In the genomic region with DNA sequence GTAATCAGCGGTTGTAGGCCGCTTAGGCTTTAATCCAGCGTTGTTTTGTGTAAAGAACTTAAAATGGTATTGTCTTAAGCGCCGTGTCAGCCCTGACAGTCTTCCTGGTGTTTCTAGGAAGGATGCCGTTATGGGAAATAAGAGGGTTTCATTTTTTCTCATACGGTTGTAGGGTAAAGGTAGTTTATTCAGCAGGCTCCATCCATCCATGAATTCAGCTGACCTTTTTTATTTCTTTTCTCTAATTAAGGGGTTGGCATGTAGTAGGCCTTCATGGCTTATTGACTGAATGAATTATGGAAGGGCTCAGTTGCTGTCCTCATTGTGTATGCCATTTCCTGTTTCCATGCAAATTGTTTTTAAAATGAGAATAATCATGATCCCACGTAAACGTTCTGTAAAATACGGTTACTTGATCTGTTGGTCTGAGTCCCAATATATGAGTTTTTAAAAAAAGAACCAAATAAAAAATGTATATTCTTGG, we compare ENCODE assay signal across 8 cellular contexts. TPM values are rescaled to one million over a fixed set of nuclear protein-coding genes. Genes with fewer than 3 reads are reported as not detected.
DNase-seq lines count a peak whose midpoint lies in the region; ATAC-seq and TF ChIP-seq lines count a peak whose summit lies in the region.

No MANE protein-coding gene starts in this region.

- 0 out of 2 replicates have a peak, but pooled peaks cover 3% of the 10 kb centered on the region for H3K4me1 ChIP-seq in GM23338 (ENCODE audit: insufficient read depth)
- peaks cover 6 to 12% (median 12%) of the 10 kb centered on the region in 3 donors for H3K4me1 ChIP-seq in skeletal muscle tissue (ENCODE audit: control insufficient read depth in 3 of 3, insufficient read depth in 3 of 3, low read length in 3 of 3)

- peaks cover 27% of the 10 kb centered on the region for H3K36me3 ChIP-seq in GM23338 (ENCODE audit: insufficient read depth)
- peaks cover 15 to 21% (median 19%) of the 10 kb centered on the region in 3 donors for H3K36me3 ChIP-seq in skeletal muscle tissue (ENCODE audit: control insufficient read depth in 3 of 3, insufficient read depth in 3 of 3, low read length in 3 of 3)

- peaks cover 55% of the 10 kb centered on the region for H3K79me2 ChIP-seq in GM23338 (replicated peaks; ENCODE audit: insufficient read depth)

- TF ChIP-seq CTCF in C4-2B (conservative IDR thresholded peaks at IDR 0.05) (no peak), GM23338 (conservative IDR thresholded peaks at IDR 0.05; ENCODE audit: low read depth in 2 of 2) (no peak), WTC11 (IDR thresholded peaks at IDR 0.05) (no peak)

- H3K4me1 Mint-ChIP-seq in GM23338 (peaks cover 17% of the 10 kb centered on the region), WTC11 (peaks cover 24% of the 10 kb centered on the region)

- H3K9me3 Mint-ChIP-seq in GM23338 (peaks cover 6% of the 10 kb centered on the region; the same call in 2 of the 3 replicates), WTC11 (peaks cover 15% of the 10 kb centered on the region)

- H3K27ac Mint-ChIP-seq in GM23338 (peak overlapping the region; percentile 100), WTC11 (peak overlapping the region; percentile 100)

- peak overlapping the region; percentile 95 for H3K4me3 ChIP-seq in GM23338
- peak overlapping the region; percentile 100 for H3K4me3 ChIP-seq in skeletal muscle tissue (ENCODE audit: low read length in 3 of 3)

- H2AFZ ChIP-seq in GM23338, result 0 out of 2 replicates have a peak overlapping the region, but pooled peaks have one; percentile 21

- peak overlapping the region; percentile 99 to 100 (median 99) for H3K9ac ChIP-seq in skeletal muscle tissue (ENCODE audit: low read depth in 1 of 3, low read length in 3 of 3)

- H3K4me3 Mint-ChIP-seq in GM23338 (peak overlapping the region; percentile 100), WTC11 (peak overlapping the region; percentile 100)

- POLR2A ChIA-PET in WTC11 (lab: Charles Lee), result interaction anchor here (0.6 kb wide), 1 partner anchor 8 kb away, joined by 4 read pairs; no protein-coding TSS in a partner anchor

- H3F3A ChIP-seq in GM23338 (replicated peaks; ENCODE audit: low read depth), result no peaks in the 10 kb centered on the region; the same call in 1 of the 2 replicates

- H3K27ac ChIP-seq in C4-2B, result peak overlapping the region; percentile 99
- H3K27ac ChIP-seq in GM23338 (ENCODE audit: low read depth), result peak overlapping the region; percentile 100
- peak overlapping the region; percentile 99 for H3K27ac ChIP-seq in skeletal muscle tissue (ENCODE audit: low read depth, low read length)

- H3K27me3 ChIP-seq in GM23338 (ENCODE audit: insufficient read depth), result no peaks in the 10 kb centered on the region
- no peaks in the 10 kb centered on the region for H3K27me3 ChIP-seq in skeletal muscle tissue (ENCODE audit: control insufficient read depth in 3 of 3, insufficient read depth in 3 of 3, low read length in 3 of 3)

- H3K9me3 ChIP-seq in skeletal muscle tissue (ENCODE audit: control insufficient read depth in 3 of 3, low read length in 3 of 3), result no peaks in the 10 kb centered on the region

- H3K36me3 Mint-ChIP-seq in GM23338 (ENCODE audit: low read depth) (peaks cover 49% of the 10 kb centered on the region), WTC11 (peaks cover 33% of the 10 kb centered on the region)

- no peaks in the 10 kb centered on the region for H3K9me2 ChIP-seq in GM23338 (ENCODE audit: insufficient read depth)

- H3K4me2 ChIP-seq in GM23338, result peak overlapping the region; percentile 79

- H3K27me3 Mint-ChIP-seq in GM23338 (ENCODE audit: insufficient read depth, low read depth, poor library complexity) (peaks cover 7% of the 10 kb centered on the region), WTC11 (ENCODE audit: low read depth) (no peaks in the 10 kb centered on the region)

- ATAC-seq in GM23338, result no peak
- ATAC-seq in WTC11, result no peak
- ATAC-seq in GM18498 (IDR thresholded peaks at IDR 0.05; ENCODE audit: unreplicated experiment), result no peak

- CTCF ChIA-PET in WTC11 (lab: Charles Lee), result no interaction called here

- DNase-seq in GM23338 (ENCODE audit: low spot score) (peak; percentile 5), WTC11 (ENCODE audit: low spot score) (no peak), hepatic stellate cell (ENCODE audit: low spot score) (peak; percentile 2), HCEC 1CT (no peak), DMS153 (lab: John Stamatoyannopoulos, UW) (no peak)

- H4K20me1 ChIP-seq in GM23338 (replicated peaks; ENCODE audit: insufficient read depth), result no peaks in the 10 kb centered on the region

TF ChIP-seq in GM23338, 12 proteins besides CTCF, POLR2A, EP300 and RAD21 (continues in another document):
- TF ChIP-seq, protein P1, sequence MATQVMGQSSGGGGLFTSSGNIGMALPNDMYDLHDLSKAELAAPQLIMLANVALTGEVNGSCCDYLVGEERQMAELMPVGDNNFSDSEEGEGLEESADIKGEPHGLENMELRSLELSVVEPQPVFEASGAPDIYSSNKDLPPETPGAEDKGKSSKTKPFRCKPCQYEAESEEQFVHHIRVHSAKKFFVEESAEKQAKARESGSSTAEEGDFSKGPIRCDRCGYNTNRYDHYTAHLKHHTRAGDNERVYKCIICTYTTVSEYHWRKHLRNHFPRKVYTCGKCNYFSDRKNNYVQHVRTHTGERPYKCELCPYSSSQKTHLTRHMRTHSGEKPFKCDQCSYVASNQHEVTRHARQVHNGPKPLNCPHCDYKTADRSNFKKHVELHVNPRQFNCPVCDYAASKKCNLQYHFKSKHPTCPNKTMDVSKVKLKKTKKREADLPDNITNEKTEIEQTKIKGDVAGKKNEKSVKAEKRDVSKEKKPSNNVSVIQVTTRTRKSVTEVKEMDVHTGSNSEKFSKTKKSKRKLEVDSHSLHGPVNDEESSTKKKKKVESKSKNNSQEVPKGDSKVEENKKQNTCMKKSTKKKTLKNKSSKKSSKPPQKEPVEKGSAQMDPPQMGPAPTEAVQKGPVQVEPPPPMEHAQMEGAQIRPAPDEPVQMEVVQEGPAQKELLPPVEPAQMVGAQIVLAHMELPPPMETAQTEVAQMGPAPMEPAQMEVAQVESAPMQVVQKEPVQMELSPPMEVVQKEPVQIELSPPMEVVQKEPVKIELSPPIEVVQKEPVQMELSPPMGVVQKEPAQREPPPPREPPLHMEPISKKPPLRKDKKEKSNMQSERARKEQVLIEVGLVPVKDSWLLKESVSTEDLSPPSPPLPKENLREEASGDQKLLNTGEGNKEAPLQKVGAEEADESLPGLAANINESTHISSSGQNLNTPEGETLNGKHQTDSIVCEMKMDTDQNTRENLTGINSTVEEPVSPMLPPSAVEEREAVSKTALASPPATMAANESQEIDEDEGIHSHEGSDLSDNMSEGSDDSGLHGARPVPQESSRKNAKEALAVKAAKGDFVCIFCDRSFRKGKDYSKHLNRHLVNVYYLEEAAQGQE (IDR thresholded peaks at IDR 0.05; ENCODE audit: unreplicated experiment), result no peak
- no peak for TF ChIP-seq STAT1 (IDR thresholded peaks at IDR 0.05; ENCODE audit: unreplicated experiment)
- no peak for TF ChIP-seq JUNB (IDR thresholded peaks at IDR 0.05; ENCODE audit: unreplicated experiment)

TF ChIP-seq in WTC11, 78 proteins besides CTCF, POLR2A, EP300 and RAD21:
- TF ChIP-seq FOXP1 (CRISPR knock-in tag; IDR thresholded peaks at IDR 0.05; ENCODE audit: borderline replicate concordance) (no peak), GTF2I (CRISPR knock-in tag; conservative IDR thresholded peaks at IDR 0.05) (no peak), OVOL2 (CRISPR knock-in tag; IDR thresholded peaks at IDR 0.05; ENCODE audit: borderline replicate concordance) (no peak)
- TF ChIP-seq, protein P2, sequence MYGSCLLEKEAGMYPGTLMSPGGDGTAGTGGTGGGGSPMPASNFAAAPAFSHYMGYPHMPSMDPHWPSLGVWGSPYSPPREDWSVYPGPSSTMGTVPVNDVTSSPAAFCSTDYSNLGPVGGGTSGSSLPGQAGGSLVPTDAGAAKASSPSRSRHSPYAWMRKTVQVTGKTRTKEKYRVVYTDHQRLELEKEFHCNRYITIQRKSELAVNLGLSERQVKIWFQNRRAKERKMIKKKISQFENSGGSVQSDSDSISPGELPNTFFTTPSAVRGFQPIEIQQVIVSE (CRISPR knock-in tag; IDR thresholded peaks at IDR 0.05; ENCODE audit: borderline replicate concordance), result no peak
- TF ChIP-seq, protein P3, sequence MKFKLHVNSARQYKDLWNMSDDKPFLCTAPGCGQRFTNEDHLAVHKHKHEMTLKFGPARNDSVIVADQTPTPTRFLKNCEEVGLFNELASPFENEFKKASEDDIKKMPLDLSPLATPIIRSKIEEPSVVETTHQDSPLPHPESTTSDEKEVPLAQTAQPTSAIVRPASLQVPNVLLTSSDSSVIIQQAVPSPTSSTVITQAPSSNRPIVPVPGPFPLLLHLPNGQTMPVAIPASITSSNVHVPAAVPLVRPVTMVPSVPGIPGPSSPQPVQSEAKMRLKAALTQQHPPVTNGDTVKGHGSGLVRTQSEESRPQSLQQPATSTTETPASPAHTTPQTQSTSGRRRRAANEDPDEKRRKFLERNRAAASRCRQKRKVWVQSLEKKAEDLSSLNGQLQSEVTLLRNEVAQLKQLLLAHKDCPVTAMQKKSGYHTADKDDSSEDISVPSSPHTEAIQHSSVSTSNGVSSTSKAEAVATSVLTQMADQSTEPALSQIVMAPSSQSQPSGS (CRISPR knock-in tag; IDR thresholded peaks at IDR 0.05; ENCODE audit: borderline replicate concordance, low read depth), result no peak

RNA-seq across cellular contexts. Expression of a gene that starts 0.7 kb away (rescaled TPM):
- 125 and 168 TPM in 2 replicates for total RNA-seq in GM23338 (2014; rRNA removed; shearing (Covaris generic))
- 166 and 190 TPM in 2 replicates for polyA plus RNA-seq in GM23338 (2016; fragmentation: Nextera tagmentation; extraction: Ambion mirVana)
- total RNA-seq in WTC11 (2021), result 135 to 146 TPM (median 146 TPM) in 3 replicates
- 102 TPM for total RNA-seq in skeletal muscle tissue

RNA-seq across cellular contexts. Expression of a gene that starts 51.5 kb away (rescaled TPM):
- total RNA-seq in GM23338 (2014; rRNA removed; shearing (Covaris generic)), result 44.6 and 53.3 TPM in 2 replicates
- 24.7 and 30.7 TPM in 2 replicates for polyA plus RNA-seq in GM23338 (2016; fragmentation: Nextera tagmentation; extraction: Ambion mirVana)
- total RNA-seq in WTC11 (2021) (33.1 to 38.7 TPM (median 36.9 TPM) in 3 replicates), skeletal muscle tissue (66.3 TPM)

Comparison
In these comparisons a context has a peak if more than half of its experiments do, and no peak if none do; other contexts are left out.
1. DNase-seq: peak in GM23338 (single experiment) and hepatic stellate cell (single experiment); none in WTC11 (single experiment), HCEC 1CT (single experiment) and DMS153 (single experiment).
2. Peak in every context shown above with its lines, with median percentiles within 50 percentile points of each other: H3K27ac ChIP-seq.